In genomic region chr1:155053531-155054105, GRCh38 we compare ENCODE assay signal across 2 cellular contexts.
TF ChIP-seq lines count a peak whose summit lies in the region.

No MANE protein-coding gene starts in this region.

TF ChIP-seq in HCT116, 20 proteins besides CTCF, POLR2A, EP300 and RAD21:
- TF ChIP-seq ATF3 (IDR thresholded peaks at IDR 0.05) (no peak), MAX (IDR thresholded peaks at IDR 0.05) (no peak), ELF1 (IDR thresholded peaks at IDR 0.05; ENCODE audit: borderline replicate concordance, low read depth) (no peak), YY1 (IDR thresholded peaks at IDR 0.05; ENCODE audit: extremely low read depth, insufficient replicate concordance, low read depth, low read length) (no peak), JUND (IDR thresholded peaks at IDR 0.05) (no peak), EGR1 (IDR thresholded peaks at IDR 0.05; ENCODE audit: low read depth) (no peak), ZFX (IDR thresholded peaks at IDR 0.05) (no peak), SRF (IDR thresholded peaks at IDR 0.05; ENCODE audit: low read depth) (no peak), ZBTB33 (IDR thresholded peaks at IDR 0.05; ENCODE audit: extremely low read depth, insufficient replicate concordance, low read length) (no peak), EZH2phosphoT487 (IDR thresholded peaks at IDR 0.05; ENCODE audit: borderline replicate concordance) (no peak), CEBPB (IDR thresholded peaks at IDR 0.05; ENCODE audit: low read depth) (no peak), POLR2AphosphoS5 (IDR thresholded peaks at IDR 0.05; ENCODE audit: low read depth, low read length) (no peak), SIN3A (IDR thresholded peaks at IDR 0.05; ENCODE audit: low read depth) (no peak), ZNF274 (IDR thresholded peaks at IDR 0.05; ENCODE audit: low read depth, low read length) (no peak), EZH2 (IDR thresholded peaks at IDR 0.05) (no peak), CBX3 (IDR thresholded peaks at IDR 0.05; ENCODE audit: low read depth) (no peak), FOSL1 (IDR thresholded peaks at IDR 0.05; ENCODE audit: low read depth) (no peak), TCF7L2 (IDR thresholded peaks at IDR 0.05; ENCODE audit: borderline replicate concordance, extremely low read depth, insufficient read depth, insufficient read length) (no peak), SP1 (IDR thresholded peaks at IDR 0.05; ENCODE audit: low read depth) (no peak)
- TF ChIP-seq, protein P1, sequence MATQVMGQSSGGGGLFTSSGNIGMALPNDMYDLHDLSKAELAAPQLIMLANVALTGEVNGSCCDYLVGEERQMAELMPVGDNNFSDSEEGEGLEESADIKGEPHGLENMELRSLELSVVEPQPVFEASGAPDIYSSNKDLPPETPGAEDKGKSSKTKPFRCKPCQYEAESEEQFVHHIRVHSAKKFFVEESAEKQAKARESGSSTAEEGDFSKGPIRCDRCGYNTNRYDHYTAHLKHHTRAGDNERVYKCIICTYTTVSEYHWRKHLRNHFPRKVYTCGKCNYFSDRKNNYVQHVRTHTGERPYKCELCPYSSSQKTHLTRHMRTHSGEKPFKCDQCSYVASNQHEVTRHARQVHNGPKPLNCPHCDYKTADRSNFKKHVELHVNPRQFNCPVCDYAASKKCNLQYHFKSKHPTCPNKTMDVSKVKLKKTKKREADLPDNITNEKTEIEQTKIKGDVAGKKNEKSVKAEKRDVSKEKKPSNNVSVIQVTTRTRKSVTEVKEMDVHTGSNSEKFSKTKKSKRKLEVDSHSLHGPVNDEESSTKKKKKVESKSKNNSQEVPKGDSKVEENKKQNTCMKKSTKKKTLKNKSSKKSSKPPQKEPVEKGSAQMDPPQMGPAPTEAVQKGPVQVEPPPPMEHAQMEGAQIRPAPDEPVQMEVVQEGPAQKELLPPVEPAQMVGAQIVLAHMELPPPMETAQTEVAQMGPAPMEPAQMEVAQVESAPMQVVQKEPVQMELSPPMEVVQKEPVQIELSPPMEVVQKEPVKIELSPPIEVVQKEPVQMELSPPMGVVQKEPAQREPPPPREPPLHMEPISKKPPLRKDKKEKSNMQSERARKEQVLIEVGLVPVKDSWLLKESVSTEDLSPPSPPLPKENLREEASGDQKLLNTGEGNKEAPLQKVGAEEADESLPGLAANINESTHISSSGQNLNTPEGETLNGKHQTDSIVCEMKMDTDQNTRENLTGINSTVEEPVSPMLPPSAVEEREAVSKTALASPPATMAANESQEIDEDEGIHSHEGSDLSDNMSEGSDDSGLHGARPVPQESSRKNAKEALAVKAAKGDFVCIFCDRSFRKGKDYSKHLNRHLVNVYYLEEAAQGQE (IDR thresholded peaks at IDR 0.05; ENCODE audit: low read depth), result no peak

TF ChIP-seq in K562, 482 proteins besides CTCF, POLR2A, EP300 and RAD21:
- TF ChIP-seq SMARCB1 (IDR thresholded peaks at IDR 0.05; ENCODE audit: insufficient read length, low read depth) (no peak), ZC3H8 (IDR thresholded peaks at IDR 0.05) (no peak), ZNF699 (CRISPR knock-in tag; IDR thresholded peaks at IDR 0.05; ENCODE audit: insufficient replicate concordance) (no peak), LARP7 (IDR thresholded peaks at IDR 0.05) (no peak), ELF1 (tag; IDR thresholded peaks at IDR 0.05) (no peak), SRSF7 (optimal IDR thresholded peaks at IDR 0.05; ENCODE audit: low read depth, low read length) (no peak), RBM25 (IDR thresholded peaks at IDR 0.05; ENCODE audit: low read depth, low read length, severe bottlenecking) (no peak), PPARD (CRISPR knock-in tag; IDR thresholded peaks at IDR 0.05) (no peak), WHSC1 (IDR thresholded peaks at IDR 0.05; ENCODE audit: low read length) (no peak), DNMT1 (IDR thresholded peaks at IDR 0.05) (no peak), PYGO2 (tag; IDR thresholded peaks at IDR 0.05) (no peak), ZNF449 (CRISPR knock-in tag; IDR thresholded peaks at IDR 0.05) (no peak), CC2D1A (IDR thresholded peaks at IDR 0.05) (no peak)
- TF ChIP-seq, protein P2, sequence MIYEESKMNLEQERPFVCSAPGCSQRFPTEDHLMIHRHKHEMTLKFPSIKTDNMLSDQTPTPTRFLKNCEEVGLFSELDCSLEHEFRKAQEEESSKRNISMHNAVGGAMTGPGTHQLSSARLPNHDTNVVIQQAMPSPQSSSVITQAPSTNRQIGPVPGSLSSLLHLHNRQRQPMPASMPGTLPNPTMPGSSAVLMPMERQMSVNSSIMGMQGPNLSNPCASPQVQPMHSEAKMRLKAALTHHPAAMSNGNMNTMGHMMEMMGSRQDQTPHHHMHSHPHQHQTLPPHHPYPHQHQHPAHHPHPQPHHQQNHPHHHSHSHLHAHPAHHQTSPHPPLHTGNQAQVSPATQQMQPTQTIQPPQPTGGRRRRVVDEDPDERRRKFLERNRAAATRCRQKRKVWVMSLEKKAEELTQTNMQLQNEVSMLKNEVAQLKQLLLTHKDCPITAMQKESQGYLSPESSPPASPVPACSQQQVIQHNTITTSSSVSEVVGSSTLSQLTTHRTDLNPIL (CRISPR knock-in tag; IDR thresholded peaks at IDR 0.05), result no peak
TF ChIP-seq in K562: peak in this region for 0.
